ENCODE assay signal across 22 cellular contexts in genomic region chr14:95334044-95334443, GRCh38. TPM values are rescaled to one million over a fixed set of nuclear protein-coding genes. Genes with fewer than 3 reads are reported as not detected.
A peak's percentile ranks its signal among the peaks of the same experiment; 100 is the strongest.
DNase-seq lines count a peak whose midpoint lies in the region; ATAC-seq and TF ChIP-seq lines count a peak whose summit lies in the region.
"Had no signal": no experiment of that assay in that cellular context is flagged by ENCODE, and none has a peak within 500 bp of the region (broad histone marks: within the 10 kb centered on the region; RNA-seq: fewer than 3 reads in every experiment).

No MANE protein-coding gene starts in this region.

- 81 to 95% methylated on average over 5 to 6 of the region's 6 CpGs for WGBS in endodermal cell (ENCODE audit: insufficient coverage in 1 of 2, insufficient read length in 1 of 2), 2 experiments

- H4K20me1 ChIP-seq in GM23338 (replicated peaks; ENCODE audit: insufficient read depth) (no peaks in the 10 kb centered on the region), OCI-LY7 (ENCODE audit: insufficient read depth, low read length) (no peaks in the 10 kb centered on the region)
- H4K20me1 ChIP-seq: BLaER1 treated with 17β-estradiol and CSF1 and Interleukin-3, amounts not matched to agents 10 nM and 100 nM had no signal

- no TSS peak for BruUV-seq in OCI-LY7 (replicated peaks; lab: Mats Ljungman, UMichigan)

- H3K36me3 Mint-ChIP-seq in GM23338 (ENCODE audit: low read depth), result no peaks in the 10 kb centered on the region; the same call in 2 of the 3 replicates
- H3K36me3 Mint-ChIP-seq in endodermal cell (ENCODE audit: low read depth), result no peaks in the 10 kb centered on the region
- peaks cover 6% of the 10 kb centered on the region for H3K36me3 Mint-ChIP-seq in T-helper 17 cell (ENCODE audit: low read depth)

- H3K9me3 ChIP-seq in OCI-LY7 (ENCODE audit: low read length), result no peaks in the 10 kb centered on the region
- no peaks in the 10 kb centered on the region for H3K9me3 ChIP-seq in endodermal cell (ENCODE audit: control insufficient read depth, low read length)
- no peaks in the 10 kb centered on the region for H3K9me3 ChIP-seq in T-helper 17 cell (ENCODE audit: control insufficient read depth, low read length, poor library complexity, severe bottlenecking)
- H3K9me3 ChIP-seq: A549; BLaER1 treated with 17β-estradiol and CSF1 and Interleukin-3, amounts not matched to agents 10 nM and 100 nM; SK-N-SH had no signal

- no peak overlapping the region for H3K27ac Mint-ChIP-seq in GM23338
- H3K27ac Mint-ChIP-seq in endodermal cell, result no peak overlapping the region
- H3K27ac Mint-ChIP-seq in T-helper 17 cell, result no peak overlapping the region
- H3K27ac Mint-ChIP-seq: CD4-positive, alpha-beta T cell; HFFc6; T-helper 1 cell treated with Interleukin-12 subunit alpha and Interleukin-12 subunit beta and Interleukin-4 antibody, amounts not matched to agents 30 μg/mL and 1 μg/mL, for 36 hours had no signal

- H3F3A ChIP-seq in GM23338 (replicated peaks; ENCODE audit: low read depth), result no peaks in the 10 kb centered on the region

- H3K27me3 Mint-ChIP-seq in GM23338 (ENCODE audit: insufficient read depth, low read depth, poor library complexity) (peaks cover 12% of the 10 kb centered on the region), endodermal cell (ENCODE audit: insufficient read depth) (peaks cover 5% of the 10 kb centered on the region), T-helper 17 cell (peaks cover 38% of the 10 kb centered on the region)

- no peak overlapping the region for H3K9ac ChIP-seq in endodermal cell (ENCODE audit: extremely low read depth, low read length, poor library complexity, severe bottlenecking)
- H3K9ac ChIP-seq: BLaER1 treated with 17β-estradiol and CSF1 and Interleukin-3, amounts not matched to agents 10 nM and 100 nM; SK-N-SH had no signal

- CTCF ChIA-PET in OCI-LY7 (lab: Charles Lee; ENCODE audit: unreplicated experiment), result no interaction called here

- TF ChIP-seq CTCF in GM12865 (IDR thresholded peaks at IDR 0.05; ENCODE audit: insufficient read depth, low read depth, low read length, missing control alignments) (peak; percentile 10), GM23338 (conservative IDR thresholded peaks at IDR 0.05; ENCODE audit: low read depth in 2 of 2) (peak; percentile 28 to 49), OCI-LY7 (conservative IDR thresholded peaks at IDR 0.05; ENCODE audit: low read length) (peak; percentile 41; the same call in 1 of the 2 replicates), endodermal cell (conservative IDR thresholded peaks at IDR 0.05) (peak; percentile 51), GM13977 (IDR thresholded peaks at IDR 0.05; ENCODE audit: extremely low read depth, insufficient read depth, missing control alignments) (no peak)

- no peaks in the 10 kb centered on the region for H3K27me3 ChIP-seq in GM23338 (ENCODE audit: insufficient read depth)
- H3K27me3 ChIP-seq in endodermal cell (ENCODE audit: control insufficient read depth, insufficient read depth, low read length, poor library complexity, severe bottlenecking), result no peaks in the 10 kb centered on the region

- H3K36me3 ChIP-seq in GM23338 (ENCODE audit: insufficient read depth) (no peaks in the 10 kb centered on the region), OCI-LY7 (ENCODE audit: insufficient read depth, low read length) (no peaks in the 10 kb centered on the region), endodermal cell (ENCODE audit: control insufficient read depth, insufficient read depth, low read length) (no peaks in the 10 kb centered on the region)
- H3K36me3 ChIP-seq: BLaER1 treated with 17β-estradiol and CSF1 and Interleukin-3, amounts not matched to agents 10 nM and 100 nM had no signal

- H3K4me1 ChIP-seq in GM23338 (ENCODE audit: insufficient read depth) (no peaks in the 10 kb centered on the region), OCI-LY7 (ENCODE audit: insufficient read depth, low read length, poor library complexity, severe bottlenecking) (peaks cover 16% of the 10 kb centered on the region), endodermal cell (ENCODE audit: control insufficient read depth, insufficient read depth, low read length) (peaks cover 3% of the 10 kb centered on the region)
- H3K4me1 ChIP-seq: A549 had no signal

- H2AFZ ChIP-seq in GM23338 (no peak overlapping the region), OCI-LY7 (ENCODE audit: low read length) (no peak overlapping the region)

- intact Hi-C loops in OCI-LY7 (cut with micrococcal nuclease; ENCODE audit: unreplicated experiment), result no loop called here

- H3K9me2 ChIP-seq in GM23338 (ENCODE audit: insufficient read depth) (peaks cover 4% of the 10 kb centered on the region; the same call in 1 of the 2 replicates), OCI-LY7 (ENCODE audit: insufficient read depth, low read length) (no peaks in the 10 kb centered on the region)
- H3K9me2 ChIP-seq: SK-N-SH had no signal

- H3K27ac ChIP-seq in GM23338 (ENCODE audit: low read depth), result no peak overlapping the region
- H3K27ac ChIP-seq in OCI-LY7 (ENCODE audit: low read depth, low read length, poor library complexity, severe bottlenecking), result no peak overlapping the region
- no peak overlapping the region for H3K27ac ChIP-seq in endodermal cell (ENCODE audit: low read depth, low read length)
- H3K27ac ChIP-seq: A549; BLaER1 treated with 17β-estradiol and CSF1 and Interleukin-3, amounts not matched to agents 10 nM and 100 nM had no signal

- H3K4me2 ChIP-seq in GM23338, result no peak overlapping the region
- no peak overlapping the region for H3K4me2 ChIP-seq in OCI-LY7 (ENCODE audit: low read length)
- H3K4me2 ChIP-seq: A549; BLaER1 treated with 17β-estradiol and CSF1 and Interleukin-3, amounts not matched to agents 10 nM and 100 nM; SK-N-SH had no signal

- no peaks in the 10 kb centered on the region for H3K9me3 Mint-ChIP-seq in GM23338
- H3K9me3 Mint-ChIP-seq in endodermal cell, result no peaks in the 10 kb centered on the region
- H3K9me3 Mint-ChIP-seq: CD4-positive, alpha-beta T cell; T-helper 1 cell treated with Interleukin-12 subunit alpha and Interleukin-12 subunit beta and Interleukin-4 antibody, amounts not matched to agents 30 μg/mL and 1 μg/mL, for 36 hours had no signal

- no peak for DNase-seq in GM12865 (ENCODE audit: low read depth)
- DNase-seq in GM23338 (ENCODE audit: low spot score), result peak; percentile 43
- no peak for DNase-seq in OCI-LY7 (ENCODE audit: low spot score)
- no peak for DNase-seq in endodermal cell
- no peak for DNase-seq in NCI-H446 (lab: John Stamatoyannopoulos, UW)
- no peak for DNase-seq in T-helper 17 cell
- DNase-seq in GM13977 (ENCODE audit: low spot score), result no peak
- DNase-seq: AML-193; CD4-positive, alpha-beta T cell; H7; HFFc6; KBM-7; NCI-H2029; NCI-H446 treated with DMSO at 0.1 percent for 48 hours; NCI-H526 treated with DMSO at 0.1 percent for 48 hours; OCI-M1; SK-N-SH; SW 1271 had no signal

- H3K4me3 Mint-ChIP-seq in GM23338 (no peak overlapping the region), endodermal cell (no peak overlapping the region), T-helper 17 cell (no peak overlapping the region)
- H3K4me3 Mint-ChIP-seq: CD4-positive, alpha-beta T cell; HFFc6; T-helper 1 cell treated with Interleukin-12 subunit alpha and Interleukin-12 subunit beta and Interleukin-4 antibody, amounts not matched to agents 30 μg/mL and 1 μg/mL, for 36 hours had no signal

- POLR2A ChIA-PET in OCI-LY7 (lab: Charles Lee), result no interaction called here

- H3K4me3 ChIP-seq in GM12865 (ENCODE audit: low read depth, low read length) (no peak overlapping the region), GM23338 (no peak overlapping the region), OCI-LY7 (ENCODE audit: low read depth, low read length, poor library complexity, severe bottlenecking) (no peak overlapping the region), endodermal cell (ENCODE audit: low read length) (no peak overlapping the region)
- H3K4me3 ChIP-seq: A549; BLaER1 treated with 17β-estradiol and CSF1 and Interleukin-3, amounts not matched to agents 10 nM and 100 nM had no signal

- in situ Hi-C loops in GM13977 (cut with MboI; ENCODE audit: low pct_unique_long_range_greater_than_20kb, low sequenced_read_pairs, unreplicated experiment), result no loop called here

- no peaks in the 10 kb centered on the region; the same call in 2 of the 3 replicates for H3K4me1 Mint-ChIP-seq in GM23338
- H3K4me1 Mint-ChIP-seq in endodermal cell, result no peaks in the 10 kb centered on the region
- peaks cover 2% of the 10 kb centered on the region for H3K4me1 Mint-ChIP-seq in T-helper 17 cell

- ATAC-seq in GM23338 (peak; percentile 55), T-helper 17 cell (no peak)
- ATAC-seq: A549 had no signal

- H3K79me2 ChIP-seq in GM23338 (replicated peaks; ENCODE audit: insufficient read depth) (no peaks in the 10 kb centered on the region), OCI-LY7 (ENCODE audit: insufficient read depth, low read depth, low read length) (no peaks in the 10 kb centered on the region)

TF ChIP-seq in GM23338, 12 proteins besides CTCF, POLR2A, EP300 and RAD21 (continues in another document):
- TF ChIP-seq JUNB (IDR thresholded peaks at IDR 0.05; ENCODE audit: unreplicated experiment) (no peak), POLR2AphosphoS5 (IDR thresholded peaks at IDR 0.05; ENCODE audit: low read depth) (no peak), NANOG (IDR thresholded peaks at IDR 0.05; ENCODE audit: borderline replicate concordance) (no peak)

RNA-seq across cellular contexts. Expression of gene CLMN, which starts 14.3 kb away (rescaled TPM):
- 5.2 and 5.7 TPM in 2 replicates for total RNA-seq in GM23338 (2014; rRNA removed; shearing (Covaris generic))
- polyA plus RNA-seq in GM23338 (2016; fragmentation: Nextera tagmentation; extraction: Ambion mirVana), result 2.8 and 3.2 TPM in 2 replicates
- total RNA-seq in OCI-LY7 (2014; rRNA removed; shearing (Covaris generic)), result 5.8 and 6.8 TPM in 2 replicates
- total RNA-seq in OCI-LY7 (2022) (12.0 and 13.0 TPM in 2 replicates), endodermal cell (10 to 100 TPM in 1 of 2 donors, 1 to 10 TPM in 1; 9.5 to 11.7 TPM), T-helper 17 cell (1 to 10 TPM in 1 of 2 donors, under 1 TPM in 1; 0.26 to 1.3 TPM)
- 9.5 TPM for polyA plus RNA-seq in endodermal cell (2013, experiment 1 of 2)
- 8.2 TPM for polyA plus RNA-seq in endodermal cell (2013, experiment 2 of 2)
- total RNA-seq: G401 had no signal
